Comparison of ENCODE assay signal across 8 cellular contexts in genomic region chr11:123054301-123055065, GRCh38. TPM values are rescaled to one million over a fixed set of nuclear protein-coding genes. Genes with fewer than 3 reads are reported as not detected.
A peak's percentile ranks its signal among the peaks of the same experiment; 100 is the strongest.
DNase-seq lines count a peak whose midpoint lies in the region; ATAC-seq and TF ChIP-seq lines count a peak whose summit lies in the region.

No MANE protein-coding gene starts in this region.

- H3K27ac ChIP-seq in DOHH2 (ENCODE audit: low read depth, low read length) (peak overlapping the region; percentile 35), gastroesophageal sphincter (peak overlapping the region in 1 of 4 donors; percentile 28)

- TF ChIP-seq CTCF in DOHH2 (IDR thresholded peaks at IDR 0.05; ENCODE audit: low read depth, low read length, poor library complexity, severe bottlenecking) (peak; percentile 65), gastroesophageal sphincter (IDR thresholded peaks at IDR 0.05) (peak in 3 of 4 experiments; percentile 72 to 77 (median 74))

- no peak for TF ChIP-seq POLR2A in gastroesophageal sphincter (IDR thresholded peaks at IDR 0.05)

- DNase-seq in NCI-H510A (lab: John Stamatoyannopoulos, UW) (peak; percentile 26), pons (ENCODE audit: low spot score) (peak; percentile 89)
- peak; percentile 52 for DNase-seq in activated CD8-positive, alpha-beta T cell treated with anti-CD3 and anti-CD28 coated beads, Interleukin-2, amount 10 ng/mL, durations not matched to agents 7 days and 5 days
- no peak for DNase-seq in stimulated activated CD4-positive, alpha-beta T cell treated with anti-CD3 and anti-CD28 coated beads, Interleukin-2, amount 100 ng/mL, for 48 hours

- H3K27me3 Mint-ChIP-seq in activated CD8-positive, alpha-beta T cell treated with anti-CD3 and anti-CD28 coated beads, Interleukin-2, amount 10 ng/mL, durations not matched to agents 7 days and 5 days (ENCODE audit: low read depth), result no peaks in the 10 kb centered on the region

- H3F3A ChIP-seq in DOHH2 (ENCODE audit: control insufficient read depth, insufficient read depth), result peaks cover 74% of the 10 kb centered on the region

- H3K9me3 ChIP-seq in DOHH2 (ENCODE audit: control insufficient read depth, insufficient read depth, low read length) (no peaks in the 10 kb centered on the region), gastroesophageal sphincter (no peaks in the 10 kb centered on the region)

- no peak for TF ChIP-seq EP300 in gastroesophageal sphincter (IDR thresholded peaks at IDR 0.05)

- no peaks in the 10 kb centered on the region for H3K9me3 Mint-ChIP-seq in activated CD8-positive, alpha-beta T cell treated with anti-CD3 and anti-CD28 coated beads, Interleukin-2, amount 10 ng/mL, durations not matched to agents 7 days and 5 days (ENCODE audit: insufficient read depth)

- H3K79me2 ChIP-seq in DOHH2 (ENCODE audit: control insufficient read depth, low read length), result peaks cover 17% of the 10 kb centered on the region

- H3K4me1 Mint-ChIP-seq in activated CD8-positive, alpha-beta T cell treated with anti-CD3 and anti-CD28 coated beads, Interleukin-2, amount 10 ng/mL, durations not matched to agents 7 days and 5 days (ENCODE audit: low read depth), result peaks cover 43% of the 10 kb centered on the region

- H3K27me3 ChIP-seq in DOHH2 (ENCODE audit: control insufficient read depth, low read length) (no peaks in the 10 kb centered on the region), gastroesophageal sphincter (no peaks in the 10 kb centered on the region)

- peaks cover 27% of the 10 kb centered on the region for H3K4me1 ChIP-seq in DOHH2 (ENCODE audit: control insufficient read depth, low read length)
- H3K4me1 ChIP-seq in gastroesophageal sphincter, result peaks cover 4 to 57% (median 32%) of the 10 kb centered on the region in 3 donors

- peaks cover 57% of the 10 kb centered on the region for H3K36me3 Mint-ChIP-seq in activated CD8-positive, alpha-beta T cell treated with anti-CD3 and anti-CD28 coated beads, Interleukin-2, amount 10 ng/mL, durations not matched to agents 7 days and 5 days (ENCODE audit: low read depth)

- H4K20me1 ChIP-seq in DOHH2 (ENCODE audit: control insufficient read depth, insufficient read depth, low read depth, low read length), result peaks cover 11% of the 10 kb centered on the region

- H3K4me3 Mint-ChIP-seq in activated CD8-positive, alpha-beta T cell treated with anti-CD3 and anti-CD28 coated beads, Interleukin-2, amount 10 ng/mL, durations not matched to agents 7 days and 5 days, result no peak overlapping the region

- H3K36me3 ChIP-seq in DOHH2 (ENCODE audit: control insufficient read depth, low read length), result peaks cover 64% of the 10 kb centered on the region
- peaks cover 7 to 69% of the 10 kb centered on the region in 2 donors for H3K36me3 ChIP-seq in gastroesophageal sphincter

- H3K4me3 ChIP-seq in DOHH2 (ENCODE audit: low read length), result no peak overlapping the region
- no peak overlapping the region for H3K4me3 ChIP-seq in gastroesophageal sphincter

- ATAC-seq in GM19467 (IDR thresholded peaks at IDR 0.05; ENCODE audit: unreplicated experiment), result peak; percentile 66
- ATAC-seq in HG03558 (IDR thresholded peaks at IDR 0.05; ENCODE audit: extremely low read depth, unreplicated experiment), result peak; percentile 46
- peak; percentile 45 for ATAC-seq in activated CD8-positive, alpha-beta T cell treated with anti-CD3 and anti-CD28 coated beads, Interleukin-2, amount 10 ng/mL, durations not matched to agents 7 days and 5 days
- peak; percentile 83 for ATAC-seq in gastroesophageal sphincter

- H3K4me2 ChIP-seq in DOHH2 (ENCODE audit: low read length), result no peak overlapping the region

- CTCF ChIA-PET in activated CD8-positive, alpha-beta T cell treated with anti-CD3 and anti-CD28 coated beads, Interleukin-2, amount 10 ng/mL, durations not matched to agents 7 days and 5 days (lab: Charles Lee), result interaction anchor here (0.6 to 8.1 kb wide), 52 partner anchors 8 to 474 kb away, joined by 3 to 96 read pairs (median 4); partner anchors contain the start of gene CRTAM

- 5 to 28% methylated on average over 6 to 11 of the region's 11 CpGs for WGBS in gastroesophageal sphincter (ENCODE audit: low coverage in 1 of 2), 2 donors

- POLR2A ChIA-PET in activated CD8-positive, alpha-beta T cell treated with anti-CD3 and anti-CD28 coated beads, Interleukin-2, amount 10 ng/mL, durations not matched to agents 7 days and 5 days (lab: Charles Lee), result interaction anchor here (0.5 to 2.3 kb wide), 10 partner anchors 8 to 284 kb away, joined by 3 to 12 read pairs (median 4); partner anchors contain the start of gene HSPA8

- H3K9me2 ChIP-seq in DOHH2 (replicated peaks; ENCODE audit: control insufficient read depth, low read length), result no peaks in the 10 kb centered on the region

- peak overlapping the region; percentile 61 for H3K27ac Mint-ChIP-seq in activated CD8-positive, alpha-beta T cell treated with anti-CD3 and anti-CD28 coated beads, Interleukin-2, amount 10 ng/mL, durations not matched to agents 7 days and 5 days

RNA-seq across cellular contexts. Expression of gene HSPA8, which starts 7.5 kb away (rescaled TPM):
- total RNA-seq in activated CD8-positive, alpha-beta T cell treated with anti-CD3 and anti-CD28 coated beads, Interleukin-2, amount 10 ng/mL, durations not matched to agents 7 days and 5 days, result 1,000 to 10,000 TPM; 2,408 to 2,413 TPM
- total RNA-seq in gastroesophageal sphincter, result 1,000 to 10,000 TPM in 3 of 4 donors, 100 to 1,000 TPM in 1; 976 to 1,475 (median 1,128) TPM

Comparison
In these comparisons a context has a peak if more than half of its experiments do, and no peak if none do; other contexts are left out.
1. DNase-seq: peak in NCI-H510A (single experiment), activated CD8-positive, alpha-beta T cell treated with anti-CD3 and anti-CD28 coated beads, Interleukin-2, amount 10 ng/mL, durations not matched to agents 7 days and 5 days (single experiment) and pons (single experiment); none in stimulated activated CD4-positive, alpha-beta T cell treated with anti-CD3 and anti-CD28 coated beads, Interleukin-2, amount 100 ng/mL, for 48 hours (0 of 2).
2. Peak in every context shown above with its lines, with median percentiles within 50 percentile points of each other: ATAC-seq.